In the genomic region with DNA sequence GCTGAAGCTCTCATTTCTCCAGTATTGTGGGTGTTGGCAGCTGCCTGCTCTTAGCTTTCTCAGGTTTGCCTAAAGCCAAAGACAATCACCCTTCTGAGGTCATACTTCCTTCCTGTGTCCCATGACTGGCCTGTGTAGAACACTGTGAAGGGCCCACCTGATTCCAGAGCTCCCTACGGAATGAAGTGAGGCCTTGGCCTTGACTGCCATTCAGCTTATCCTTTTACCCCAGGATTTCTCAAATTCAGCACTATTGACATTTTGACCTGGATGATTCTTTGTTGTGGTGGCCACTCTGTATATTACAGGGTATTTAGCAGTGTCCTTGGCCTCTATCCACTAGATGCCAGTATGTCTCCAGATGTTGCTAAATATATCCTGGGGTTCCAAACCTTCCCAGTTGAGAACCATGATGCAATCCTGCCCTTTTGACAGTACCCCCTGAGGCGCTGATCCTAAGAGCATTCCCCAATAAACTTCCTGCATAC, we compare ENCODE assay signal across 9 cellular contexts.
DNase-seq lines count a peak whose midpoint lies in the region; ATAC-seq and TF ChIP-seq lines count a peak whose summit lies in the region.
"Had no signal": no experiment of that assay in that cellular context is flagged by ENCODE, and none has a peak within 500 bp of the region (broad histone marks: within the 10 kb centered on the region; RNA-seq: fewer than 3 reads in every experiment).

No MANE protein-coding gene starts in this region.

- POLR2A ChIA-PET in OCI-LY7 (lab: Charles Lee), result interaction anchor here (0.5 to 1.0 kb wide), 2 partner anchors 17 to 288 kb away, joined by 3 to 5 read pairs; no protein-coding TSS in a partner anchor

- H3K27me3 Mint-ChIP-seq in osteocyte (ENCODE audit: unreplicated experiment), result no peaks in the 10 kb centered on the region

- TF ChIP-seq CTCF in GM13977 (IDR thresholded peaks at IDR 0.05; ENCODE audit: extremely low read depth, insufficient read depth, missing control alignments) (peak; percentile 3), OCI-LY7 (conservative IDR thresholded peaks at IDR 0.05; ENCODE audit: low read length) (peak; percentile 22; the same call in 1 of the 2 replicates), osteocyte (IDR thresholded peaks at IDR 0.05) (peak; percentile 58)

- no TSS peak for BruUV-seq in OCI-LY7 (replicated peaks; lab: Mats Ljungman, UMichigan)

- H4K20me1 ChIP-seq in OCI-LY7 (ENCODE audit: insufficient read depth, low read length), result no peaks in the 10 kb centered on the region

- H3K9me3 Mint-ChIP-seq in osteocyte (ENCODE audit: unreplicated experiment), result no peaks in the 10 kb centered on the region

- peaks cover 9% of the 10 kb centered on the region for H3K4me1 Mint-ChIP-seq in osteocyte (ENCODE audit: unreplicated experiment)

- CTCF ChIA-PET in OCI-LY7 (lab: Charles Lee; ENCODE audit: unreplicated experiment), result no interaction called here

- no peak for ATAC-seq in HG02610 (IDR thresholded peaks at IDR 0.05; ENCODE audit: unreplicated experiment)

- in situ Hi-C loops in GM13977 (cut with MboI; ENCODE audit: low pct_unique_long_range_greater_than_20kb, low sequenced_read_pairs, unreplicated experiment), result no loop called here

- no peaks in the 10 kb centered on the region for H3K36me3 ChIP-seq in OCI-LY7 (ENCODE audit: insufficient read depth, low read length)

- H2AFZ ChIP-seq in OCI-LY7 (ENCODE audit: low read length), result no peak overlapping the region

- no peak overlapping the region for H3K4me2 ChIP-seq in OCI-LY7 (ENCODE audit: low read length)

- no peaks in the 10 kb centered on the region for H3K79me2 ChIP-seq in OCI-LY7 (ENCODE audit: insufficient read depth, low read depth, low read length)

- no peak overlapping the region for H3K27ac Mint-ChIP-seq in osteocyte (ENCODE audit: unreplicated experiment)
- H3K27ac Mint-ChIP-seq: activated naive CD8-positive, alpha-beta T cell treated with anti-CD3 and anti-CD28 coated beads, Interleukin-2, amount 10 ng/mL, durations not matched to agents 7 days and 5 days had no signal

- H3K36me3 Mint-ChIP-seq in osteocyte (ENCODE audit: unreplicated experiment), result peaks cover 3% of the 10 kb centered on the region

- intact Hi-C loops in OCI-LY7 (cut with micrococcal nuclease; ENCODE audit: unreplicated experiment), result no loop called here

- H3K4me3 ChIP-seq in OCI-LY7 (ENCODE audit: low read depth, low read length, poor library complexity, severe bottlenecking), result no peak overlapping the region

- H3K27ac ChIP-seq in OCI-LY7 (ENCODE audit: low read depth, low read length, poor library complexity, severe bottlenecking) (no peak overlapping the region), substantia nigra (ENCODE audit: low read depth, low read length, poor library complexity, severe bottlenecking) (no peak overlapping the region)

- peaks cover 1% of the 10 kb centered on the region for H3K4me1 ChIP-seq in OCI-LY7 (ENCODE audit: insufficient read depth, low read length, poor library complexity, severe bottlenecking)

- DNase-seq in GM13977 (ENCODE audit: low spot score), result no peak
- no peak for DNase-seq in OCI-LY7 (ENCODE audit: low spot score)
- peak; percentile 81 for DNase-seq in fibroblast of gingiva (ENCODE audit: low read depth)
- no peak for DNase-seq in osteocyte (ENCODE audit: extremely low spot score, unreplicated experiment)
- no peak for DNase-seq in substantia nigra (lab: John Stamatoyannopoulos, UW)
- no peak for DNase-seq in NCI-H748 (lab: John Stamatoyannopoulos, UW; ENCODE audit: unreplicated experiment)
- no peak for DNase-seq in OCI-M2 (lab: John Stamatoyannopoulos, UW; ENCODE audit: unreplicated experiment)
- DNase-seq: activated naive CD8-positive, alpha-beta T cell treated with anti-CD3 and anti-CD28 coated beads, Interleukin-2, amount 10 ng/mL, durations not matched to agents 7 days and 5 days had no signal

- H3K4me3 Mint-ChIP-seq in osteocyte (ENCODE audit: unreplicated experiment), result no peak overlapping the region
- H3K4me3 Mint-ChIP-seq: activated naive CD8-positive, alpha-beta T cell treated with anti-CD3 and anti-CD28 coated beads, Interleukin-2, amount 10 ng/mL, durations not matched to agents 7 days and 5 days had no signal

- H3K9me3 ChIP-seq in OCI-LY7 (ENCODE audit: low read length), result peaks cover 4% of the 10 kb centered on the region; the same call in 1 of the 2 replicates

- H3K9me2 ChIP-seq in OCI-LY7 (ENCODE audit: insufficient read depth, low read length), result no peaks in the 10 kb centered on the region

Comparison
In these comparisons a context has a peak if more than half of its experiments do, and no peak if none do; other contexts are left out.
1. CTCF ChIP-seq: peak in every context shown above with its lines; median percentile 58 in osteocyte; 22 in OCI-LY7; 3 in GM13977.